1 cellular context compared by ENCODE assay signal in the genomic region with DNA sequence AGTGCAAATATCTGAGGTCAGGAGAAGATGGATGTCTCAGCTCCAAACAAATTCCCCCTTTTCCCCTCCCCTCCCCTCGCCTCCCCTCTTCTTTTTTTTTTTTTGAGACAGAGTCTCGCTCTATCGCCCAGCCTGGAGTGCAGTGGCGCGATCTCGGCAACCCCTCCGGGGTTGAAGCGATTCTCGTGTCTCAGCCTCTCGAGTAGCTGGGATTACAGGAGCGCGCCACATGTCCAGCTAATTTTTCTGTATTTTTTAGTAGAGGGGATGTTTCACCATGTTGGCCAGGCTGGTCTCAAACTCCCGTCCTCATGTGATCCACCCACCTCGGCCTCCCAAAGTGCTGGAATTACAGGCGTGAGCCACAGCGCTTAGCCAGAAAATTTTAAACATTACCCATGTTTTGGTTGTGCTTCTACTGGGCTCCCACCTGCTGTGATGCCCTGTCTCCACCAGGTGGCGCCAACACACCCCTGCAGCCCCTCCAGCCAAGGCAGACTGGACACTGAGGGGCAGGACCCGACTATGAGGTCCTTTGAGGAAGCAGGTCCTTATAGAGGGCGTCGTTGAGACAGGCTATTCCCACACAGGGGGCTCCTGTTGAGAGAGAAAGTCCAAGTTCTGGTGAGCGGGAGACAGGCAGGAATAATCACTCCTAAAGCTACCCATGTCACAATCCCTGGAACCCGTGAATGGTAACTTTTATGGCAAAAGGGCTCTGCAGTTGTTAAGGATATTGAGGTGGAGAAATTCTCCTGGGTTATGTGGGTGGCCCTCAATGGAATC.
TF ChIP-seq lines count a peak whose summit lies in the region.

No MANE protein-coding gene starts in this region.

TF ChIP-seq in HCT116, 20 proteins besides CTCF, POLR2A, EP300 and RAD21:
- TF ChIP-seq YY1 (IDR thresholded peaks at IDR 0.05; ENCODE audit: extremely low read depth, insufficient replicate concordance, low read depth, low read length): peak; percentile 48
- TF ChIP-seq ELF1 (IDR thresholded peaks at IDR 0.05; ENCODE audit: borderline replicate concordance, low read depth): no peak
- TF ChIP-seq EZH2 (IDR thresholded peaks at IDR 0.05): no peak
- TF ChIP-seq, protein P1, sequence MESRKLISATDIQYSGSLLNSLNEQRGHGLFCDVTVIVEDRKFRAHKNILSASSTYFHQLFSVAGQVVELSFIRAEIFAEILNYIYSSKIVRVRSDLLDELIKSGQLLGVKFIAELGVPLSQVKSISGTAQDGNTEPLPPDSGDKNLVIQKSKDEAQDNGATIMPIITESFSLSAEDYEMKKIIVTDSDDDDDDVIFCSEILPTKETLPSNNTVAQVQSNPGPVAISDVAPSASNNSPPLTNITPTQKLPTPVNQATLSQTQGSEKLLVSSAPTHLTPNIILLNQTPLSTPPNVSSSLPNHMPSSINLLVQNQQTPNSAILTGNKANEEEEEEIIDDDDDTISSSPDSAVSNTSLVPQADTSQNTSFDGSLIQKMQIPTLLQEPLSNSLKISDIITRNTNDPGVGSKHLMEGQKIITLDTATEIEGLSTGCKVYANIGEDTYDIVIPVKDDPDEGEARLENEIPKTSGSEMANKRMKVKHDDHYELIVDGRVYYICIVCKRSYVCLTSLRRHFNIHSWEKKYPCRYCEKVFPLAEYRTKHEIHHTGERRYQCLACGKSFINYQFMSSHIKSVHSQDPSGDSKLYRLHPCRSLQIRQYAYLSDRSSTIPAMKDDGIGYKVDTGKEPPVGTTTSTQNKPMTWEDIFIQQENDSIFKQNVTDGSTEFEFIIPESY (IDR thresholded peaks at IDR 0.05; ENCODE audit: extremely low read depth, insufficient replicate concordance, low read length): no peak
- TF ChIP-seq CEBPB (IDR thresholded peaks at IDR 0.05; ENCODE audit: low read depth): no peak
- TF ChIP-seq EGR1 (IDR thresholded peaks at IDR 0.05; ENCODE audit: low read depth): no peak
- TF ChIP-seq, protein P2, sequence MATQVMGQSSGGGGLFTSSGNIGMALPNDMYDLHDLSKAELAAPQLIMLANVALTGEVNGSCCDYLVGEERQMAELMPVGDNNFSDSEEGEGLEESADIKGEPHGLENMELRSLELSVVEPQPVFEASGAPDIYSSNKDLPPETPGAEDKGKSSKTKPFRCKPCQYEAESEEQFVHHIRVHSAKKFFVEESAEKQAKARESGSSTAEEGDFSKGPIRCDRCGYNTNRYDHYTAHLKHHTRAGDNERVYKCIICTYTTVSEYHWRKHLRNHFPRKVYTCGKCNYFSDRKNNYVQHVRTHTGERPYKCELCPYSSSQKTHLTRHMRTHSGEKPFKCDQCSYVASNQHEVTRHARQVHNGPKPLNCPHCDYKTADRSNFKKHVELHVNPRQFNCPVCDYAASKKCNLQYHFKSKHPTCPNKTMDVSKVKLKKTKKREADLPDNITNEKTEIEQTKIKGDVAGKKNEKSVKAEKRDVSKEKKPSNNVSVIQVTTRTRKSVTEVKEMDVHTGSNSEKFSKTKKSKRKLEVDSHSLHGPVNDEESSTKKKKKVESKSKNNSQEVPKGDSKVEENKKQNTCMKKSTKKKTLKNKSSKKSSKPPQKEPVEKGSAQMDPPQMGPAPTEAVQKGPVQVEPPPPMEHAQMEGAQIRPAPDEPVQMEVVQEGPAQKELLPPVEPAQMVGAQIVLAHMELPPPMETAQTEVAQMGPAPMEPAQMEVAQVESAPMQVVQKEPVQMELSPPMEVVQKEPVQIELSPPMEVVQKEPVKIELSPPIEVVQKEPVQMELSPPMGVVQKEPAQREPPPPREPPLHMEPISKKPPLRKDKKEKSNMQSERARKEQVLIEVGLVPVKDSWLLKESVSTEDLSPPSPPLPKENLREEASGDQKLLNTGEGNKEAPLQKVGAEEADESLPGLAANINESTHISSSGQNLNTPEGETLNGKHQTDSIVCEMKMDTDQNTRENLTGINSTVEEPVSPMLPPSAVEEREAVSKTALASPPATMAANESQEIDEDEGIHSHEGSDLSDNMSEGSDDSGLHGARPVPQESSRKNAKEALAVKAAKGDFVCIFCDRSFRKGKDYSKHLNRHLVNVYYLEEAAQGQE (IDR thresholded peaks at IDR 0.05; ENCODE audit: low read depth): no peak
